ENCODE assay signal across 8 cellular contexts in the genomic region with DNA sequence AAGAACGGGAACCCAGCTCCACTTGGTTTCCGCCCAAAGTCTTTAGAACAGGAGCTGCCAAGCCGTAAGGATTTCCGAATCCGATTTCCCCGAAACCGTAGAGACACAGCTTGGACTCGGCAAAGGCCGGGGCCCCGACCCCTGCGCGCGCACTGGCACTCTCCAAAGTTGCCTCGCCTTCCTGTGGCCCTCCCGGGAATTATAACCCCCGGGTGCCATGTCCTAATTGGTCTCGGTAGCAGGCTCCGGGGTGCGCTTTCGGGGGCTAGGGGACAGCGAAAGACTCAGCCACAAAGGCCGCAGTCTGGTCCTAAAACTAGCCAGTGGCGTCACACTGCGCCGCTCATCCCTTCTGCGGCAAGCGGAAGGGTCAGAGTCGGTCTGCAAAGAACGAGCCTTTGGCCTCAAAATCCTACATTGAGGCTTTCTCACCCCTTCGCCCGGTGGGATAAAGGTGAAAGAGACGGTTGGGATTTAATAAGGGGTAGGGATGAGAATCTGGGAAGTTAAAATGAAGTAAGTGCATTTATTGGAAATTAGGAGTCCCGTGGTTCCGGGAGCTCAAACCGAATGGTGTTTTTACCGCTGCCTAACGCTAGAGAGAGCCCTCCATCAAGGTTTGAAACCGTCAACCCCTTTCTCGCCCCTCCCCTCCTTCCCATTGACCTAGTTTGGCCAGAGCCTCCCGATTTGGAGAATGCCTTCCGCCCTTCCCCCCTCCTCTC. TPM values are rescaled to one million over a fixed set of nuclear protein-coding genes. Genes with fewer than 3 reads are reported as not detected.
DNase-seq lines count a peak whose midpoint lies in the region; ATAC-seq and TF ChIP-seq lines count a peak whose summit lies in the region.

No MANE protein-coding gene starts in this region.

- peaks cover 24% of the 10 kb centered on the region for H3K36me3 Mint-ChIP-seq in activated CD4-positive, alpha-beta T cell treated with anti-CD3 and anti-CD28 coated beads, Interleukin-2, amount 10 ng/mL, durations not matched to agents 24 days and 14 days (ENCODE audit: low read depth)

- H3K9me3 ChIP-seq in AG04450 (ENCODE audit: control insufficient read depth, insufficient read depth, low read length) = no peaks in the 10 kb centered on the region

- peaks cover 51% of the 10 kb centered on the region for H3K4me1 Mint-ChIP-seq in activated CD4-positive, alpha-beta T cell treated with anti-CD3 and anti-CD28 coated beads, Interleukin-2, amount 10 ng/mL, durations not matched to agents 24 days and 14 days

- H3K27me3 Mint-ChIP-seq in activated CD4-positive, alpha-beta T cell treated with anti-CD3 and anti-CD28 coated beads, Interleukin-2, amount 10 ng/mL, durations not matched to agents 24 days and 14 days = no peaks in the 10 kb centered on the region

- H3K27ac ChIP-seq in AG04450 (ENCODE audit: low read depth, low read length) = peak overlapping the region; percentile 91
- H3K27ac ChIP-seq in dorsolateral prefrontal cortex = peak overlapping the region; percentile 43 to 100 (median 99)

- ATAC-seq in GM18868 (IDR thresholded peaks at IDR 0.05; ENCODE audit: unreplicated experiment) (peak; percentile 63), HG03354 (IDR thresholded peaks at IDR 0.05; ENCODE audit: poor library complexity, severe bottlenecking, unreplicated experiment) (peak; percentile 65), left lobe of liver (peak; percentile 58)

- CTCF ChIA-PET in AG04450 (lab: Charles Lee) = interaction anchor here (0.5 to 6.4 kb wide), 58 partner anchors 9 to 1495 kb away, joined by 3 to 314 read pairs (median 3); partner anchors contain the start of gene LPP

- DNase-seq in AG04450 (ENCODE audit: low read depth, low spot score) (peak; percentile 80), NCI-H446 (lab: John Stamatoyannopoulos, UW) (peak; percentile 76 to 91), dorsolateral prefrontal cortex (peak; percentile 53 to 90 (median 84)), left lobe of liver (ENCODE audit: low spot score) (peak; percentile 88)
- DNase-seq in activated CD4-positive, alpha-beta T cell treated with anti-CD3 and anti-CD28 coated beads, Interleukin-2, amount 10 ng/mL, durations not matched to agents 24 days and 14 days = peak; percentile 92
- peak; percentile 41 to 60 for DNase-seq in stimulated activated CD4-positive, alpha-beta T cell treated with anti-CD3 and anti-CD28 coated beads, Interleukin-1b, Interleukin-23, amount 100 ng/mL, for 4 hours (ENCODE audit: low read depth in 2 of 2)

- H3K27me3 ChIP-seq in AG04450 (ENCODE audit: control insufficient read depth, insufficient read depth, low read length) = no peaks in the 10 kb centered on the region
- no peaks in the 10 kb centered on the region for H3K27me3 ChIP-seq in dorsolateral prefrontal cortex

- H3K4me3 ChIP-seq in AG04450 (ENCODE audit: low read depth, low read length) (peak overlapping the region; percentile 55), dorsolateral prefrontal cortex (peak overlapping the region; percentile 55 to 98 (median 84))

- peak overlapping the region; percentile 98 for H3K4me3 Mint-ChIP-seq in activated CD4-positive, alpha-beta T cell treated with anti-CD3 and anti-CD28 coated beads, Interleukin-2, amount 10 ng/mL, durations not matched to agents 24 days and 14 days

- H3K27ac Mint-ChIP-seq in activated CD4-positive, alpha-beta T cell treated with anti-CD3 and anti-CD28 coated beads, Interleukin-2, amount 10 ng/mL, durations not matched to agents 24 days and 14 days = peak overlapping the region; percentile 99

- peak; percentile 85 for TF ChIP-seq CTCF in AG04450 (IDR thresholded peaks at IDR 0.05; ENCODE audit: low read depth, low read length)
- TF ChIP-seq CTCF in dorsolateral prefrontal cortex (IDR thresholded peaks at IDR 0.05 in 54 of 56, conservative IDR thresholded peaks at IDR 0.05 in 2 of 56; ENCODE audit: low read depth in 1 of 56, partially characterized antibody in 56 of 56) = peak; percentile 59 to 89 (median 79)

- no peaks in the 10 kb centered on the region for H3K9me3 Mint-ChIP-seq in activated CD4-positive, alpha-beta T cell treated with anti-CD3 and anti-CD28 coated beads, Interleukin-2, amount 10 ng/mL, durations not matched to agents 24 days and 14 days

- POLR2A ChIA-PET in AG04450 (lab: Yijun Ruan, JAX) = interaction anchor here (0.5 to 1.5 kb wide), 6 partner anchors 59 to 1216 kb away, joined by 3 to 12 read pairs (median 4); no protein-coding TSS in a partner anchor

- intact Hi-C loops in activated CD4-positive, alpha-beta T cell treated with anti-CD3 and anti-CD28 coated beads, Interleukin-2, amount 10 ng/mL, durations not matched to agents 24 days and 14 days (cut with micrococcal nuclease) = loop anchor here (1.0 to 2.0 kb wide), 6 partner anchors 846 to 1410 kb away; no protein-coding TSS in a partner anchor
- intact Hi-C loops in dorsolateral prefrontal cortex (cut with DNase I) = loop anchor here in 1 of 2 donors (1.0 kb wide), 1 partner anchor 1410 kb away; no protein-coding TSS in a partner anchor

RNA-seq across cellular contexts. Expression of gene BCL6, which starts 6.7 kb away (rescaled TPM):
- polyA plus RNA-seq in AG04450 (2011; rRNA removed) = 12.8 and 19.2 TPM in 2 replicates
- 38.5 and 41.9 TPM in 2 replicates for polyA minus RNA-seq in AG04450 (2011; rRNA and poly(A)+ RNA removed)
- total RNA-seq in activated CD4-positive, alpha-beta T cell treated with anti-CD3 and anti-CD28 coated beads, Interleukin-2, amount 10 ng/mL, durations not matched to agents 24 days and 14 days = 41.7 and 51.7 TPM in 2 replicates
- total RNA-seq in dorsolateral prefrontal cortex = 100 to 1,000 TPM in 54 of 120 experiments, 10 to 100 TPM in 66; 47.6 to 270 (median 94.0) TPM
- total RNA-seq in left lobe of liver = 30.8 TPM

RNA-seq across cellular contexts. Expression of gene RTP2, which starts 36.2 kb away (rescaled TPM):
- polyA plus RNA-seq in AG04450 (2011; rRNA removed) = not detected in 2 replicates
- not detected in 2 replicates for polyA minus RNA-seq in AG04450 (2011; rRNA and poly(A)+ RNA removed)
- not detected in 2 replicates for total RNA-seq in activated CD4-positive, alpha-beta T cell treated with anti-CD3 and anti-CD28 coated beads, Interleukin-2, amount 10 ng/mL, durations not matched to agents 24 days and 14 days
- not detected for total RNA-seq in dorsolateral prefrontal cortex
- not detected for total RNA-seq in left lobe of liver

Comparison
In these comparisons a context has a peak if more than half of its experiments do, and no peak if none do; other contexts are left out.
1. Peak in every context shown above with its lines: DNase-seq, ATAC-seq, H3K4me3 ChIP-seq and H3K27ac ChIP-seq.